ENCODE assay signal across 8 cellular contexts in the genomic region with DNA sequence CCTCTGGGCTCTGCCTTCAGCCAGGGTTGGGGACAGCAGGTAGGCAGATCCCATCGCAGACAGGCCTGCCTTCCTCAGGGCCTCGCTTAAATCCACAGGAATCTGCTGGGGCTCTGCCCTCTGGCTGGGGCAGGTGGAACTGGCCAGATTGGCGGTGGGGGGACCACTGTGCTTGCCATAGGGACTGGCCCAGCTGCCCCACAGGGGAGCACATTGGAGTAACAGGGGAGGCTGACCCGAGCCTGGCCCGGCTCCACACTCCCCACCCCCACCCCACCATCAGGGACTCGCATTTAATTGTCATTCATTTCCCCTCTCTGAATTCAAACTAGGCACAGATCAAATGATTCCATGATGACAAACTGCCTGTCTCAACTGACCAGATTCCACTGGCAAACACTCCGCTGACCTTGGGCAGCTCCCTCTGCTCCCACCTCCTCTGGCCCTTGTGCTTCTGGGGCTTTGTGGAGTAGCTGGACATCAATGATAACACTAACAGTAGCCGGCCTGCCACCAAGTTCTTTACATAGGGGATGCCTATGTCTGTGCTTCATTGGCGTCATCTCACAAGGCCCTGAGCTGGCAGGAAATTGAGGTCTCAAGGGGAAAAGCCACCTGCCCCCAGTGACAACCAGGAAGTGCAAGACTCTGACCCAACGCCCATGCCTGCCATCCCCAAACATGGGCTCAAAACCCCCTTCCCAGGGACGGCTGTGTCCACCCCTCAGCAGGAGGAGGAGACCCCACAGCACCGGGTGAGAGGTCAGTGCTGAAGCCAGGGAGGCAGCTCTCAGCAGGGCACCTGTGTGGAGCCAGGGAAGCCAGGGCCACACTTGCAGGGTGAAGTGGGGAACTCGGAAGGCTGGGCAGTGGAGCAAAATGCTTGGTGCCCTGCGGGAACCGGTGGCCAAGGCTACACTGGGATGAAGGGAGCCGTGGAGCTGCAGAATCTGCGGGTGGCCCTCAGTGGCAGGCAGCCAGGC. TPM values are rescaled to one million over a fixed set of nuclear protein-coding genes. Genes with fewer than 3 reads are reported as not detected.
DNase-seq lines count a peak whose midpoint lies in the region; ATAC-seq and TF ChIP-seq lines count a peak whose summit lies in the region.

No MANE protein-coding gene starts in this region.

- H3K9me3 ChIP-seq in PC-9 (ENCODE audit: insufficient read depth, low read depth) (no peaks in the 10 kb centered on the region), hepatocyte (ENCODE audit: low read depth) (no peaks in the 10 kb centered on the region)

- no peaks in the 10 kb centered on the region for H3K9me2 ChIP-seq in PC-9 (ENCODE audit: insufficient read depth)
- no peaks in the 10 kb centered on the region for H3K9me2 ChIP-seq in hepatocyte (replicated peaks; ENCODE audit: insufficient read depth)

- no TSS peak for BruUV-seq in PC-9 (replicated peaks; lab: Mats Ljungman, UMichigan)

- CTCF ChIA-PET in PC-9 (lab: Charles Lee) = interaction anchor here (0.6 kb wide), 1 partner anchor 163 kb away, joined by 3 read pairs; no protein-coding TSS in a partner anchor

- no peaks in the 10 kb centered on the region for H3F3A ChIP-seq in PC-9 (ENCODE audit: insufficient read depth, low read depth)

- H4K20me1 ChIP-seq in PC-9 (ENCODE audit: insufficient read depth) = no peaks in the 10 kb centered on the region
- H4K20me1 ChIP-seq in hepatocyte (ENCODE audit: insufficient read depth, poor library complexity, severe bottlenecking) = no peaks in the 10 kb centered on the region

- ATAC-seq in GM21390 (IDR thresholded peaks at IDR 0.05; ENCODE audit: unreplicated experiment) (peak; percentile 36), omental fat pad (ENCODE audit: low FRiP score) (no peak)

- POLR2A ChIA-PET in PC-9 (lab: Charles Lee; ENCODE audit: unreplicated experiment) = no interaction called here

- TF ChIP-seq CTCF in GM12865 (IDR thresholded peaks at IDR 0.05; ENCODE audit: insufficient read depth, low read depth, low read length, missing control alignments) = peak; percentile 20
- TF ChIP-seq CTCF in PC-9 (conservative IDR thresholded peaks at IDR 0.05) = peak; percentile 41
- TF ChIP-seq CTCF in hepatocyte (IDR thresholded peaks at IDR 0.05; ENCODE audit: poor library complexity) = peak; percentile 16
- TF ChIP-seq CTCF in omental fat pad (IDR thresholded peaks at IDR 0.05) = no peak

- WGBS in hepatocyte (ENCODE audit: low lambda C conversion rate, missing lambda C conversion rate) = 81% methylated on average over 16 of the region's 17 CpGs

- H3K4me3 ChIP-seq in GM12865 (ENCODE audit: low read depth, low read length) (peak overlapping the region; percentile 73), PC-9 (no peak overlapping the region), hepatocyte (no peak overlapping the region)

- H2AFZ ChIP-seq in PC-9 = no peak overlapping the region
- no peak overlapping the region for H2AFZ ChIP-seq in hepatocyte

- peaks cover 9% of the 10 kb centered on the region for H3K79me2 ChIP-seq in PC-9 (ENCODE audit: low read depth)
- H3K79me2 ChIP-seq in hepatocyte = no peaks in the 10 kb centered on the region

- peak; percentile 90 for DNase-seq in GM12865 (ENCODE audit: low read depth)
- DNase-seq in PC-9 = no peak
- no peak for DNase-seq in hepatocyte (ENCODE audit: low spot score)
- no peak for DNase-seq in SKM-1 treated with dmso at 0.1 percent for 144 hours (lab: John Stamatoyannopoulos, UW; ENCODE audit: unreplicated experiment)
- DNase-seq in NCI-H748 treated with DMSO at 0.1 percent for 48 hours (lab: John Stamatoyannopoulos, UW) = no peak
- DNase-seq in omental fat pad (ENCODE audit: low spot score) = no peak
- DNase-seq in inferior parietal cortex (ENCODE audit: extremely low spot score) = no peak

- intact Hi-C loops in PC-9 (cut with micrococcal nuclease; ENCODE audit: unreplicated experiment) = no loop called here

- H3K36me3 ChIP-seq in PC-9 (ENCODE audit: low read depth) (no peaks in the 10 kb centered on the region), hepatocyte (replicated peaks; ENCODE audit: insufficient read depth, low read depth) (no peaks in the 10 kb centered on the region)

- H3K27me3 ChIP-seq in PC-9 (ENCODE audit: insufficient read depth, low read depth) (no peaks in the 10 kb centered on the region), hepatocyte (peaks cover 13% of the 10 kb centered on the region)

- H3K27ac ChIP-seq in PC-9 (no peak overlapping the region), hepatocyte (no peak overlapping the region)

- H3K4me1 ChIP-seq in PC-9 (replicated peaks; ENCODE audit: insufficient read depth) = peaks cover 20% of the 10 kb centered on the region
- peaks cover 8% of the 10 kb centered on the region for H3K4me1 ChIP-seq in hepatocyte (ENCODE audit: insufficient read depth)

- H3K4me2 ChIP-seq in PC-9 = no peak overlapping the region
- H3K4me2 ChIP-seq in hepatocyte = no peak overlapping the region

RNA-seq across cellular contexts. Expression of a gene that starts 2.1 kb away (rescaled TPM):
- 14.0 and 25.8 TPM in 2 replicates for total RNA-seq in PC-9 (2021)
- total RNA-seq in hepatocyte = 4.0 and 6.2 TPM in 2 replicates
- 2.3 and 4.3 TPM in 2 replicates for polyA plus RNA-seq in hepatocyte
- total RNA-seq in omental fat pad = 10 to 100 TPM in 1 of 4 donors, 1 to 10 TPM in 3; 2.8 to 12.6 (median 6.1) TPM

Comparison
In these comparisons a context has a peak if more than half of its experiments do, and no peak if none do; other contexts are left out.
1. CTCF ChIP-seq: peak in GM12865 (single experiment), PC-9 (single experiment) and hepatocyte (single experiment); none in omental fat pad (0 of 3).